ENCODE assay signal across 6 cellular contexts in the genomic region with DNA sequence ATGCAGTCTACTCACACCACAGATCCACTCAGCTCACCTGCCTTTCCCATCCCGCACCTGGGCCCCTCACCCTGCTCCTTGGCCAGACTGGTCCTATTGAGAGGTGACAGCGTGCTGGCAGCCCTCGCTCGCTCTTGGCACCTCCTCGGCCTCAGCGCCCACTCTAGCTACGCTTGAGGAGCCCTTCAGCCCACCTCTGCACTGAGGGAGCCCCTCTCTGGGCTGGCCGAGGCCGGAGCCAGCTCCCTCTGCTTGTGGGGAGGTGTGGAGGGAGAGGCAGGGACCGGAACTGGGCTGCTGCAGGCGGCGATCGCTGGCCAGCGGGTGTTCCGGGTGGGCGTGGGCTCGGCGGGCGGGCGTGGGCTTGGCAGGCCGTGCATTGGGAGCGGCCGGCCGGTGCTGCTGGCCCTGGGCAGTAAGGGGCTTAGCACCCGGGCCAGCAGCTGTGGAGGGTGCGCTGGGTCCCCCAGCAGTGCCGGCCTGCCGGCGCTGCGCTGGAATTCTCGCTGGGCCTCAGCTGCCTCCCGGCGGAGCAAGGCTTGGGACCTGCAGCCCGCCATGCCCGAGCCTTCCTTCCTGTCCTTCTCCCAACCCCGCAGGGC.
"Had no signal": no experiment of that assay in that cellular context is flagged by ENCODE, and none has a peak within 500 bp of the region (broad histone marks: within the 10 kb centered on the region; RNA-seq: fewer than 3 reads in every experiment).

No MANE protein-coding gene starts in this region.

- H3K27ac Mint-ChIP-seq: IgD-negative memory B cell had no signal

- H3K27ac ChIP-seq: GM23248 had no signal

- H3K4me3 Mint-ChIP-seq: IgD-negative memory B cell had no signal

- H3K36me3 ChIP-seq: HAP-1 had no signal

- H3K4me3 ChIP-seq: GM23248, HAP-1 had no signal

- FAIRE-seq: HTR-8/SVneo had no signal

- DNase-seq: GM23248, GOT3, H7 had no signal

- H3K4me1 ChIP-seq: HAP-1 had no signal

- H3K9me3 Mint-ChIP-seq: IgD-negative memory B cell had no signal
